Comparison of ENCODE assay signal across 8 cellular contexts in the genomic region with DNA sequence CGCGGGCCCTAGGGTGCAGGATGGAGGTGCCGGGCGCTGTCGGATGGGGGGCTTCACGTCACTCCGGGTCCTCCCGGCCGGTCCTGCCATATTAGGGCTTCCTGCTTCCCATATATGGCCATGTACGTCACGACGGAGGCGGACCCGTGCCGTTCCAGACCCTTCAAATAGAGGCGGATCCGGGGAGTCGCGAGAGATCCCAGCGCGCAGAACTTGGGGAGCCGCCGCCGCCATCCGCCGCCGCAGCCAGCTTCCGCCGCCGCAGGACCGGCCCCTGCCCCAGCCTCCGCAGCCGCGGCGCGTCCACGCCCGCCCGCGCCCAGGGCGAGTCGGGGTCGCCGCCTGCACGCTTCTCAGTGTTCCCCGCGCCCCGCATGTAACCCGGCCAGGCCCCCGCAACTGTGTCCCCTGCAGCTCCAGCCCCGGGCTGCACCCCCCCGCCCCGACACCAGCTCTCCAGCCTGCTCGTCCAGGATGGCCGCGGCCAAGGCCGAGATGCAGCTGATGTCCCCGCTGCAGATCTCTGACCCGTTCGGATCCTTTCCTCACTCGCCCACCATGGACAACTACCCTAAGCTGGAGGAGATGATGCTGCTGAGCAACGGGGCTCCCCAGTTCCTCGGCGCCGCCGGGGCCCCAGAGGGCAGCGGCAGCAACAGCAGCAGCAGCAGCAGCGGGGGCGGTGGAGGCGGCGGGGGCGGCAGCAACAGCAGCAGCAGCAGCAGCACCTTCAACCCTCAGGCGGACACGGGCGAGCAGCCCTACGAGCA. TPM values are rescaled to one million over a fixed set of nuclear protein-coding genes. Genes with fewer than 3 reads are reported as not detected.
A peak's percentile ranks its signal among the peaks of the same experiment; 100 is the strongest.
DNase-seq lines count a peak whose midpoint lies in the region; ATAC-seq and TF ChIP-seq lines count a peak whose summit lies in the region.

Gene EGR1, plus strand, starts transcription at position 192 of the 770 bp plus-strand sequence. Its CDS starts 283 bp downstream, at position 475.

- H3K27ac ChIP-seq in HUES6 (ENCODE audit: low read depth, low read length): peak within 1 kb of the TSS; percentile 97
- peak within 1 kb of the TSS; percentile 80 for H3K27ac ChIP-seq in OCI-LY3 (ENCODE audit: low read length)

- ATAC-seq in GM21515 (IDR thresholded peaks at IDR 0.05; ENCODE audit: unreplicated experiment): peak; percentile 52

- no peak for TF ChIP-seq CTCF in OCI-LY3 (IDR thresholded peaks at IDR 0.05; ENCODE audit: low read depth, low read length)

- no peaks in the 10 kb centered on the region for H4K20me1 ChIP-seq in OCI-LY3 (ENCODE audit: insufficient read depth, low read length)

- H3K36me3 ChIP-seq in HUES6 (ENCODE audit: control insufficient read depth, insufficient read depth, low read length): peaks cover 16% of the 10 kb centered on the region
- no peaks in the 10 kb centered on the region for H3K36me3 ChIP-seq in OCI-LY3 (replicated peaks; ENCODE audit: low read depth, low read length)

- H2AFZ ChIP-seq in OCI-LY3 (ENCODE audit: low read depth, low read length): peak within 1 kb of the TSS; percentile 90

- H3K4me1 ChIP-seq in HUES6 (ENCODE audit: control insufficient read depth, insufficient read depth, low read length) (peaks cover 10% of the 10 kb centered on the region), OCI-LY3 (ENCODE audit: low read length) (no peaks in the 10 kb centered on the region; the same call in 1 of the 2 replicates), mononuclear cell (ENCODE audit: insufficient read depth, low read length) (peaks cover 32% of the 10 kb centered on the region)

- no peaks in the 10 kb centered on the region for H3K9me3 ChIP-seq in HUES6 (ENCODE audit: control insufficient read depth, insufficient read depth, low read depth, low read length)
- H3K9me3 ChIP-seq in OCI-LY3 (ENCODE audit: insufficient read depth, low read length): no peaks in the 10 kb centered on the region
- no peaks in the 10 kb centered on the region for H3K9me3 ChIP-seq in mononuclear cell (ENCODE audit: low read depth, low read length)

- DNase-seq in DMS 273 (lab: John Stamatoyannopoulos, UW; ENCODE audit: unreplicated experiment) (peak; percentile 96), activated T-cell treated with anti-CD3 and anti-CD28 coated beads for 1 hour (ENCODE audit: low read depth) (peak; percentile 89), epidermal melanocyte (ENCODE audit: insufficient read length, low spot score) (peak; percentile 82)
- DNase-seq in stimulated activated CD8-positive, alpha-beta memory T cell treated with anti-CD3 and anti-CD28 coated beads, Interleukin-2, amount 100 ng/mL, for 48 hours (ENCODE audit: low read depth in 2 of 2): peak; percentile 85 to 93

- H3K79me2 ChIP-seq in OCI-LY3 (ENCODE audit: low read length): no peaks in the 10 kb centered on the region

- peak within 1 kb of the TSS; percentile 89 for H3K9ac ChIP-seq in HUES6 (ENCODE audit: low read length)
- H3K9ac ChIP-seq in OCI-LY3 (ENCODE audit: low read length): peak within 1 kb of the TSS; percentile 95

- H3K27me3 ChIP-seq in HUES6 (ENCODE audit: control insufficient read depth, insufficient read depth, low read length) (peaks cover 27% of the 10 kb centered on the region), OCI-LY3 (ENCODE audit: low read depth, low read length) (no peaks in the 10 kb centered on the region), mononuclear cell (ENCODE audit: insufficient read depth, low read length) (peaks cover 7% of the 10 kb centered on the region)

- peak within 1 kb of the TSS; percentile 67 for H3K4me2 ChIP-seq in OCI-LY3 (ENCODE audit: low read length)

- peak within 1 kb of the TSS; percentile 85 for H3K4me3 ChIP-seq in HUES6 (ENCODE audit: low read depth, low read length)
- peak within 1 kb of the TSS; percentile 94 for H3K4me3 ChIP-seq in OCI-LY3 (ENCODE audit: low read length)
- H3K4me3 ChIP-seq in mononuclear cell (ENCODE audit: low read length): peak within 1 kb of the TSS; percentile 74

RNA-seq across cellular contexts. Expression of gene EGR1, which starts in this region (rescaled TPM):
- 36.6 TPM for total RNA-seq in mononuclear cell

Comparison
In these comparisons a context has a peak if more than half of its experiments do, and no peak if none do; other contexts are left out.
1. Peak in every context shown above with its lines: DNase-seq, ATAC-seq, H3K4me3 ChIP-seq and H3K27ac ChIP-seq.